19 cellular contexts compared by ENCODE assay signal in genomic region chr14:96466918-96467317, GRCh38. TPM values are rescaled to one million over a fixed set of nuclear protein-coding genes. Genes with fewer than 3 reads are reported as not detected.
DNase-seq lines count a peak whose midpoint lies in the region; ATAC-seq, FAIRE-seq and TF ChIP-seq lines count a peak whose summit lies in the region.
"Had no signal": no experiment of that assay in that cellular context is flagged by ENCODE, and none has a peak within 500 bp of the region (broad histone marks: within the 10 kb centered on the region; RNA-seq: fewer than 3 reads in every experiment).

No MANE protein-coding gene starts in this region.

- H3K4me3 Mint-ChIP-seq in Caco-2 (ENCODE audit: unreplicated experiment), result no peak overlapping the region
- H3K4me3 Mint-ChIP-seq: B cell; CD4-positive, alpha-beta T cell; CD8-positive, alpha-beta T cell had no signal

- H3K4me3 ChIP-seq in Caco-2 (ENCODE audit: low read depth, low read length) (no peak overlapping the region), HepG2 (replicated peaks in 1 of 3; ENCODE audit: insufficient read depth in 1 of 3, low read depth in 2 of 3, low read length in 3 of 3) (no peak overlapping the region), right lobe of liver (no peak overlapping the region), smooth muscle cell (no peak overlapping the region), ovary (no peak overlapping the region)
- H3K4me3 ChIP-seq: A549; BLaER1 treated with 17β-estradiol and CSF1 and Interleukin-3, amounts not matched to agents 10 nM and 100 nM had no signal

- no peaks in the 10 kb centered on the region for H3K9me3 Mint-ChIP-seq in Caco-2 (ENCODE audit: unreplicated experiment)
- H3K9me3 Mint-ChIP-seq: CD4-positive, alpha-beta T cell; CD8-positive, alpha-beta T cell had no signal

- H4K20me1 ChIP-seq in HepG2 (ENCODE audit: insufficient read depth, low read length), result no peaks in the 10 kb centered on the region
- H4K20me1 ChIP-seq in smooth muscle cell (ENCODE audit: low read depth), result no peaks in the 10 kb centered on the region
- H4K20me1 ChIP-seq: BLaER1 treated with 17β-estradiol and CSF1 and Interleukin-3, amounts not matched to agents 10 nM and 100 nM had no signal

- DNase-seq in Caco-2 (no peak), HepG2 (ENCODE audit: low spot score) (no peak), right lobe of liver (no peak), smooth muscle cell (lab: John Stamatoyannopoulos, UW; ENCODE audit: unreplicated experiment) (no peak), ovary (no peak)
- no peak for DNase-seq in activated CD4-positive, alpha-beta T cell treated with anti-CD3 and anti-CD28 coated beads, Interleukin-2, amount 50 U/mL, for 1 hour
- DNase-seq: AML-193; CD4-positive, alpha-beta T cell; CD8-positive, alpha-beta T cell; DMS79 treated with DMSO at 0.1 percent for 48 hours; GF-D8 had no signal

- H3K27me3 ChIP-seq in Caco-2 (replicated peaks; ENCODE audit: control insufficient read depth, insufficient read depth, low read length) (no peaks in the 10 kb centered on the region), HepG2 (ENCODE audit: control insufficient read depth in 1 of 2, insufficient read depth in 2 of 2, low read length in 2 of 2) (no peaks in the 10 kb centered on the region), right lobe of liver (no peaks in the 10 kb centered on the region), smooth muscle cell (ENCODE audit: low read depth) (no peaks in the 10 kb centered on the region), ovary (no peaks in the 10 kb centered on the region)
- H3K27me3 ChIP-seq: BLaER1 treated with 17β-estradiol and CSF1 and Interleukin-3, amounts not matched to agents 10 nM and 100 nM had no signal

- peaks cover 62% of the 10 kb centered on the region for H3K4me1 ChIP-seq in Caco-2
- peaks cover 62% of the 10 kb centered on the region for H3K4me1 ChIP-seq in HepG2 (ENCODE audit: insufficient read depth, low read length)
- peaks cover 0 to 51% (median 12%) of the 10 kb centered on the region in 4 donors for H3K4me1 ChIP-seq in right lobe of liver
- peaks cover 3% of the 10 kb centered on the region for H3K4me1 ChIP-seq in smooth muscle cell (ENCODE audit: low read depth)
- H3K4me1 ChIP-seq in ovary (ENCODE audit: insufficient read depth), result no peaks in the 10 kb centered on the region

- peaks cover 26% of the 10 kb centered on the region for H3K4me1 Mint-ChIP-seq in Caco-2 (ENCODE audit: low read depth, unreplicated experiment)
- H3K4me1 Mint-ChIP-seq: B cell had no signal

- TF ChIP-seq RAD21 in HepG2 (CRISPR knock-in tag; IDR thresholded peaks at IDR 0.05), result no peak

- TF ChIP-seq CTCF in Caco-2 (IDR thresholded peaks at IDR 0.05; ENCODE audit: insufficient read depth in 1 of 2, low read depth in 1 of 2, low read length in 1 of 2, severe bottlenecking in 1 of 2, unreplicated experiment in 1 of 2) (no peak), HepG2 (CRISPR knock-in tag; IDR thresholded peaks at IDR 0.05) (no peak), right lobe of liver (IDR thresholded peaks at IDR 0.05) (no peak), smooth muscle cell (IDR thresholded peaks at IDR 0.05; ENCODE audit: borderline replicate concordance, insufficient read depth, poor library complexity, severe bottlenecking) (no peak), ovary (IDR thresholded peaks at IDR 0.05) (no peak)

- H3K9ac ChIP-seq in HepG2 (ENCODE audit: insufficient read depth, low read depth, low read length) (no peak overlapping the region), smooth muscle cell (ENCODE audit: low read depth) (no peak overlapping the region)
- H3K9ac ChIP-seq: BLaER1 treated with 17β-estradiol and CSF1 and Interleukin-3, amounts not matched to agents 10 nM and 100 nM had no signal

- no peak for ATAC-seq in HepG2
- peak in 2 of 4 donors; percentile 24 to 29 for ATAC-seq in right lobe of liver
- ATAC-seq: A549; CD8-positive, alpha-beta T cell had no signal

- H3K36me3 ChIP-seq in Caco-2 (ENCODE audit: control insufficient read depth, insufficient read depth, low read length) (no peaks in the 10 kb centered on the region), HepG2 (replicated peaks in 1 of 2; ENCODE audit: control insufficient read depth in 1 of 2, insufficient read depth in 2 of 2, low read length in 2 of 2) (no peaks in the 10 kb centered on the region), right lobe of liver (no peaks in the 10 kb centered on the region), smooth muscle cell (ENCODE audit: low read depth) (no peaks in the 10 kb centered on the region), ovary (no peaks in the 10 kb centered on the region)
- H3K36me3 ChIP-seq: BLaER1 treated with 17β-estradiol and CSF1 and Interleukin-3, amounts not matched to agents 10 nM and 100 nM had no signal

- TF ChIP-seq POLR2A in HepG2 (IDR thresholded peaks at IDR 0.05; ENCODE audit: insufficient read depth in 1 of 2, low read depth in 2 of 2, low read length in 2 of 2) (no peak), right lobe of liver (IDR thresholded peaks at IDR 0.05) (no peak), ovary (IDR thresholded peaks at IDR 0.05) (no peak)

- WGBS in HepG2 (ENCODE audit: low lambda C conversion rate), result 38% methylated on average over 3 of the region's 3 CpGs
- 44% methylated on average over 3 of the region's 3 CpGs for WGBS in right lobe of liver (ENCODE audit: insufficient coverage, low coverage, low lambda C conversion rate, missing lambda C conversion rate)
- 90% methylated on average over 3 of the region's 3 CpGs for WGBS in smooth muscle cell (ENCODE audit: low lambda C conversion rate)
- 47 to 66% (median 63%) methylated on average over 3 of the region's 3 CpGs for WGBS in ovary, 3 donors

- no peaks in the 10 kb centered on the region for H3F3A ChIP-seq in smooth muscle cell (ENCODE audit: low read depth)

- in situ Hi-C loops in HepG2 (cut with HindIII; ENCODE audit: extremely low pct_ligation_motif_present, low pct_unique_long_range_greater_than_20kb), result no loop called here

- H3K27ac ChIP-seq in HepG2 (ENCODE audit: extremely low read length, insufficient read depth, low read length) (no peak overlapping the region), right lobe of liver (peak overlapping the region in 2 of 3 donors; percentile 4 to 63), smooth muscle cell (ENCODE audit: low read depth) (no peak overlapping the region), ovary (no peak overlapping the region)
- H3K27ac ChIP-seq: 22Rv1; A549; BLaER1 treated with 17β-estradiol and CSF1 and Interleukin-3, amounts not matched to agents 10 nM and 100 nM; C4-2B had no signal

- FAIRE-seq in HepG2 (lab: Jason Lieb, UNC), result no peak
- FAIRE-seq: A549, G401.6, GM12891, GM19239 had no signal

- TF ChIP-seq EP300 in HepG2 (IDR thresholded peaks at IDR 0.05; ENCODE audit: low read depth in 2 of 2, low read length in 2 of 2), result no peak
- no peak for TF ChIP-seq EP300 in HepG2 (CRISPR knock-in tag; IDR thresholded peaks at IDR 0.05; ENCODE audit: borderline replicate concordance)
- no peak for TF ChIP-seq EP300 in ovary (IDR thresholded peaks at IDR 0.05)

- H3K9me3 ChIP-seq in Caco-2 (no peaks in the 10 kb centered on the region), HepG2 (ENCODE audit: low read length) (no peaks in the 10 kb centered on the region), right lobe of liver (no peaks in the 10 kb centered on the region), smooth muscle cell (replicated peaks; ENCODE audit: low read depth) (no peaks in the 10 kb centered on the region), ovary (no peaks in the 10 kb centered on the region)
- H3K9me3 ChIP-seq: A549; BLaER1 treated with 17β-estradiol and CSF1 and Interleukin-3, amounts not matched to agents 10 nM and 100 nM had no signal

- POLR2A ChIA-PET in Caco-2 (lab: Charles Lee), result no interaction called here
- POLR2A ChIA-PET in HepG2 (lab: Yijun Ruan, JAX), result no interaction called here

- peak overlapping the region; percentile 55 for H3K27ac Mint-ChIP-seq in Caco-2 (ENCODE audit: unreplicated experiment)
- H3K27ac Mint-ChIP-seq: B cell; CD4-positive, alpha-beta T cell; CD8-positive, alpha-beta T cell had no signal

- CTCF ChIA-PET in Caco-2 (lab: Charles Lee) (no interaction called here), HepG2 (lab: Yijun Ruan, JAX; ENCODE audit: low intra/inter-chr PET ratio, low total read pairs) (no interaction called here)

- BruUV-seq in Caco-2 (replicated peaks; lab: Mats Ljungman, UMichigan) (no TSS peak), HepG2 (replicated peaks; lab: Mats Ljungman, UMichigan) (no TSS peak)

- no peaks in the 10 kb centered on the region for H3K27me3 Mint-ChIP-seq in Caco-2 (ENCODE audit: insufficient read depth, unreplicated experiment)
- H3K27me3 Mint-ChIP-seq: B cell had no signal

- peaks cover 18% of the 10 kb centered on the region for H3K36me3 Mint-ChIP-seq in Caco-2 (ENCODE audit: insufficient read depth, unreplicated experiment)
- H3K36me3 Mint-ChIP-seq: CD8-positive, alpha-beta T cell had no signal

- intact Hi-C loops in Caco-2 (cut with micrococcal nuclease; ENCODE audit: unreplicated experiment), result no loop called here
- intact Hi-C loops in HepG2 (cut with micrococcal nuclease; ENCODE audit: unreplicated experiment), result no loop called here
- intact Hi-C loops in right lobe of liver (cut with DNase I), result no loop called here
- intact Hi-C loops in ovary (cut with DNase I), result no loop called here

- no peaks in the 10 kb centered on the region for H3K79me2 ChIP-seq in HepG2 (ENCODE audit: insufficient read depth, low read length)
- H3K79me2 ChIP-seq in smooth muscle cell (ENCODE audit: low read depth), result no peaks in the 10 kb centered on the region

- H2AFZ ChIP-seq in HepG2 (ENCODE audit: low read length), result no peak overlapping the region
- no peak overlapping the region for H2AFZ ChIP-seq in smooth muscle cell (ENCODE audit: low read depth)

- no peak overlapping the region; the same call in 1 of the 2 replicates for H3K4me2 ChIP-seq in HepG2 (ENCODE audit: low read depth, low read length)
- no peak overlapping the region for H3K4me2 ChIP-seq in smooth muscle cell
- H3K4me2 ChIP-seq: A549; BLaER1 treated with 17β-estradiol and CSF1 and Interleukin-3, amounts not matched to agents 10 nM and 100 nM had no signal

RNA-seq across cellular contexts. Expression of gene PAPOLA, which starts 35.3 kb away (rescaled TPM):
- total RNA-seq in Caco-2 (2022) (204 and 207 TPM in 2 replicates), HepG2 (2016; rRNA removed; fragmentation: Illumina TruSeq; extraction: Trizol) (103 and 179 TPM in 2 replicates), right lobe of liver (100 to 1,000 TPM in 1 of 6 experiments, 10 to 100 TPM in 5; 68.0 to 102 (median 88.1) TPM), smooth muscle cell (137 and 140 TPM in 2 replicates), ovary (100 to 1,000 TPM; 119 to 187 (median 175) TPM)
- 63.8 and 72.8 TPM in 2 replicates for total RNA-seq in HepG2 (2016; cell fraction: cytosol; rRNA removed; fragmentation: Illumina TruSeq; extraction: Trizol; ENCODE audit: low read depth)
- total RNA-seq in HepG2 (2016; cell fraction: insoluble cytoplasmic fraction; rRNA removed; fragmentation: Illumina TruSeq; extraction: Trizol), result 103 and 174 TPM in 2 replicates
- 148 and 162 TPM in 2 replicates for total RNA-seq in HepG2 (2016; cell fraction: membrane; rRNA removed; fragmentation: Illumina TruSeq; extraction: Trizol)
- total RNA-seq in HepG2 (2016; cell fraction: nucleus; rRNA removed; fragmentation: Illumina TruSeq; extraction: Trizol), result 157 and 160 TPM in 2 replicates
- polyA plus RNA-seq in HepG2 (2011; rRNA removed) (127 and 151 TPM in 2 replicates), smooth muscle cell (109 and 119 TPM in 2 replicates), ovary (100 to 1,000 TPM in 1 of 2 donors, 10 to 100 TPM in 1; 68.5 to 115 TPM)
- polyA plus RNA-seq in HepG2 (2011; cell fraction: cytosol; rRNA removed), result 90.5 and 106 TPM in 2 replicates
- 111 and 128 TPM in 2 replicates for polyA plus RNA-seq in HepG2 (2011; cell fraction: nucleus; rRNA removed)
- polyA plus RNA-seq in HepG2 (2012), result 97.3 and 113 TPM in 2 replicates
- polyA plus RNA-seq in HepG2 (2016; cell fraction: cytosol; fragmentation: Illumina TruSeq; extraction: Trizol; ENCODE audit: low read depth), result 254 and 256 TPM in 2 replicates
- 222 and 230 TPM in 2 replicates for polyA plus RNA-seq in HepG2 (2016; cell fraction: insoluble cytoplasmic fraction; fragmentation: Illumina TruSeq; extraction: Trizol; ENCODE audit: low read depth)
- polyA plus RNA-seq in HepG2 (2016; cell fraction: membrane; fragmentation: Illumina TruSeq; extraction: Trizol; ENCODE audit: low read depth), result 209 and 213 TPM in 2 replicates
- 138 and 150 TPM in 2 replicates for polyA plus RNA-seq in HepG2 (2016; cell fraction: nucleus; fragmentation: Illumina TruSeq; extraction: Trizol; ENCODE audit: insufficient read depth, low read depth)
- polyA minus RNA-seq in HepG2 (2011; rRNA and poly(A)+ RNA removed; ENCODE audit: low replicate concordance), result 112 and 201 TPM in 2 replicates
- polyA minus RNA-seq in HepG2 (2011; cell fraction: cytosol; rRNA and poly(A)+ RNA removed), result 122 and 130 TPM in 2 replicates
- 393 and 448 TPM in 2 replicates for polyA minus RNA-seq in HepG2 (2011; cell fraction: nucleus; rRNA and poly(A)+ RNA removed)

Comparison
In these comparisons a context has a peak if more than half of its experiments do, and no peak if none do; other contexts are left out.
1. H3K27ac ChIP-seq: peak in right lobe of liver (2 of 3); none in HepG2 (single experiment), smooth muscle cell (single experiment) and ovary (0 of 2).